Comparison of ENCODE assay signal across 8 cellular contexts in genomic region chr12:82326905-82327503, GRCh38. TPM values are rescaled to one million over a fixed set of nuclear protein-coding genes. Genes with fewer than 3 reads are reported as not detected.
DNase-seq lines count a peak whose midpoint lies in the region; ATAC-seq, FAIRE-seq and TF ChIP-seq lines count a peak whose summit lies in the region.

No MANE protein-coding gene starts in this region.

- TF ChIP-seq CTCF in omental fat pad (IDR thresholded peaks at IDR 0.05) = no peak

- ATAC-seq in HG02938 (IDR thresholded peaks at IDR 0.05; ENCODE audit: unreplicated experiment) = peak; percentile 55
- no peak for ATAC-seq in omental fat pad (ENCODE audit: low FRiP score)

- FAIRE-seq in endometrium (lab: Jason Lieb, UNC) = peak; percentile 86

- DNase-seq in GM04504 (ENCODE audit: low read depth) = peak; percentile 1
- peak; percentile 41 for DNase-seq in NCI-H774 (lab: John Stamatoyannopoulos, UW)
- peak; percentile 47 for DNase-seq in renal cortical epithelial cell (ENCODE audit: low read depth)
- no peak for DNase-seq in HuH-7 (ENCODE audit: low spot score)
- DNase-seq in islet precursor cell = no peak
- DNase-seq in omental fat pad (ENCODE audit: low spot score) = no peak

RNA-seq across cellular contexts. Expression of gene CCDC59, which starts 31.2 kb away (rescaled TPM):
- total RNA-seq in renal cortical epithelial cell (61.4 and 82.3 TPM in 2 replicates), omental fat pad (10 to 100 TPM; 55.2 to 76.6 (median 73.2) TPM)

RNA-seq across cellular contexts. Expression of gene METTL25, which starts 31.3 kb away (rescaled TPM):
- 21.6 and 26.0 TPM in 2 replicates for total RNA-seq in renal cortical epithelial cell
- 10 to 100 TPM; 10.2 to 20.0 (median 14.4) TPM for total RNA-seq in omental fat pad

Comparison
In these comparisons a context has a peak if more than half of its experiments do, and no peak if none do; other contexts are left out.
1. DNase-seq: peak in GM04504 (single experiment), NCI-H774 (single experiment) and renal cortical epithelial cell (single experiment); none in HuH-7 (single experiment), islet precursor cell (single experiment) and omental fat pad (single experiment).